23 cellular contexts compared by ENCODE assay signal in the genomic region with DNA sequence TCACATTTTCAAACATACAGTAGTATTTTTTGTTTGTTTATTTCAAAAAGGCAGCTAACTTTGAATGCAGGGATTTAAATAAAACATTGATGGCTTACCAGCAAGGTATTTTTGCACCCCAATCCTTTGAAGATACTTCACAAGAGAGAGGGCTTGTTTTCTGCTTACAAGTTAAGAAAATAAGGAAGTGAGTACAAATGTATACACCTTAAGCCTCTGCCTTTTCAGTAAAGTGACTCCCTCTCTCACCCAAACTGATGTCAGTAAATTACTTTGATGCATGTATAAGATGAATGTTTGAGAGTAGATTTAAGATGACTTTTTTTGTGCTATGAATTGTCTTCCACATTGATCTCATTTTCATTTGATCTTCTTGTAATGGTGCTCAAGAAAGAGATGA.
"Had no signal": no experiment of that assay in that cellular context is flagged by ENCODE, and none has a peak within 500 bp of the region (broad histone marks: within the 10 kb centered on the region; RNA-seq: fewer than 3 reads in every experiment).

No MANE protein-coding gene starts in this region.

- H3K27ac ChIP-seq: coronary artery, esophagus squamous epithelium, gastrocnemius medialis, left ventricle myocardium inferior, right lobe of liver, skin epidermis, tibial artery had no signal

- H3K9me3 ChIP-seq: esophagus squamous epithelium, gastrocnemius medialis, left ventricle myocardium inferior, right lobe of liver, tibial artery had no signal

- H3K4me1 Mint-ChIP-seq: activated B cell treated with CpG ODN at 0.5 μM for 24 hours; activated naive CD4-positive, alpha-beta T cell treated with anti-CD3 and anti-CD28 coated beads, Interleukin-2, amount 10 ng/mL, durations not matched to agents 7 days and 5 days; naive thymus-derived CD4-positive, alpha-beta T cell; neural crest cell; stimulated activated effector memory CD8-positive, alpha-beta T cell treated with anti-CD3 and anti-CD28 coated beads, Interleukin-12 subunit alpha, Interleukin-12 subunit beta, amount 100 ng/mL, for 72 hours; stimulated activated naive CD8-positive, alpha-beta T cell treated with anti-CD3 and anti-CD28 coated beads, Interleukin-15, amount 100 ng/mL, for 72 hours had no signal

- H3K27ac Mint-ChIP-seq: activated B cell treated with CpG ODN at 0.5 μM for 24 hours; activated CD4-positive, alpha-beta memory T cell treated with anti-CD3 and anti-CD28 coated beads for 36 hours; activated naive CD4-positive, alpha-beta T cell treated with anti-CD3 and anti-CD28 coated beads, Interleukin-2, amount 10 ng/mL, durations not matched to agents 7 days and 5 days; activated T-cell treated with anti-CD3 and anti-CD28 coated beads, Interleukin-2, amount 50 U/mL, for 72 hours; endodermal cell; naive thymus-derived CD4-positive, alpha-beta T cell; stimulated activated effector memory CD8-positive, alpha-beta T cell treated with anti-CD3 and anti-CD28 coated beads, Interleukin-12 subunit alpha, Interleukin-12 subunit beta, amount 100 ng/mL, for 72 hours; stimulated activated naive CD8-positive, alpha-beta T cell treated with anti-CD3 and anti-CD28 coated beads, Interleukin-15, amount 100 ng/mL, for 72 hours had no signal

- DNase-seq: activated B cell treated with CpG ODN at 0.5 μM for 24 hours; activated CD4-positive, alpha-beta memory T cell treated with anti-CD3 and anti-CD28 coated beads for 36 hours; activated CD4-positive, alpha-beta T cell treated with anti-CD3 and anti-CD28 coated beads for 4 hours; activated effector memory CD4-positive, alpha-beta T cell treated with Interleukin-2 at 50 U/mL for 16 hours; activated naive CD4-positive, alpha-beta T cell treated with anti-CD3 and anti-CD28 coated beads, Interleukin-2, amount 10 ng/mL, durations not matched to agents 7 days and 5 days; activated T-cell treated with anti-CD3 and anti-CD28 coated beads, Interleukin-2, amount 50 U/mL, for 72 hours; amygdala; endodermal cell; esophagus squamous epithelium; gastrocnemius medialis; head of caudate nucleus; hypothalamus; left ventricle myocardium inferior; naive thymus-derived CD4-positive, alpha-beta T cell; posterior cingulate gyrus; right lobe of liver; stimulated activated CD4-positive, alpha-beta T cell treated with anti-CD3 and anti-CD28 coated beads, Interleukin-1b, Interleukin-23, amount 100 ng/mL, for 48 hours; stimulated activated naive CD8-positive, alpha-beta T cell treated with anti-CD3 and anti-CD28 coated beads, Interleukin-15, amount 100 ng/mL, for 72 hours; tibial artery had no signal

- ATAC-seq: activated T-cell treated with anti-CD3 and anti-CD28 coated beads, Interleukin-2, amount 50 U/mL, for 72 hours; gastrocnemius medialis; naive thymus-derived CD4-positive, alpha-beta T cell; right lobe of liver; stimulated activated effector memory CD8-positive, alpha-beta T cell treated with anti-CD3 and anti-CD28 coated beads, Interleukin-12 subunit alpha, Interleukin-12 subunit beta, amount 100 ng/mL, for 72 hours; stimulated activated naive CD8-positive, alpha-beta T cell treated with anti-CD3 and anti-CD28 coated beads, Interleukin-15, amount 100 ng/mL, for 72 hours had no signal

- H3K27me3 ChIP-seq: esophagus squamous epithelium, gastrocnemius medialis, right lobe of liver, tibial artery had no signal

- H3K9me3 Mint-ChIP-seq: activated B cell treated with CpG ODN at 0.5 μM for 24 hours; activated naive CD4-positive, alpha-beta T cell treated with anti-CD3 and anti-CD28 coated beads, Interleukin-2, amount 10 ng/mL, durations not matched to agents 7 days and 5 days; endodermal cell; neural crest cell; stimulated activated naive CD8-positive, alpha-beta T cell treated with anti-CD3 and anti-CD28 coated beads, Interleukin-15, amount 100 ng/mL, for 72 hours had no signal

- H3K4me1 ChIP-seq: esophagus squamous epithelium, gastrocnemius medialis, left ventricle myocardium inferior, right lobe of liver, tibial artery had no signal

- H3K27me3 Mint-ChIP-seq: activated B cell treated with CpG ODN at 0.5 μM for 24 hours; activated CD4-positive, alpha-beta memory T cell treated with anti-CD3 and anti-CD28 coated beads for 36 hours; activated naive CD4-positive, alpha-beta T cell treated with anti-CD3 and anti-CD28 coated beads, Interleukin-2, amount 10 ng/mL, durations not matched to agents 7 days and 5 days; naive thymus-derived CD4-positive, alpha-beta T cell; stimulated activated naive CD8-positive, alpha-beta T cell treated with anti-CD3 and anti-CD28 coated beads, Interleukin-15, amount 100 ng/mL, for 72 hours had no signal

- H3K36me3 Mint-ChIP-seq: activated CD4-positive, alpha-beta memory T cell treated with anti-CD3 and anti-CD28 coated beads for 36 hours; activated naive CD4-positive, alpha-beta T cell treated with anti-CD3 and anti-CD28 coated beads, Interleukin-2, amount 10 ng/mL, durations not matched to agents 7 days and 5 days; naive thymus-derived CD4-positive, alpha-beta T cell; stimulated activated effector memory CD8-positive, alpha-beta T cell treated with anti-CD3 and anti-CD28 coated beads, Interleukin-12 subunit alpha, Interleukin-12 subunit beta, amount 100 ng/mL, for 72 hours had no signal

- H3K4me3 Mint-ChIP-seq: activated B cell treated with CpG ODN at 0.5 μM for 24 hours; activated CD4-positive, alpha-beta memory T cell treated with anti-CD3 and anti-CD28 coated beads for 36 hours; activated naive CD4-positive, alpha-beta T cell treated with anti-CD3 and anti-CD28 coated beads, Interleukin-2, amount 10 ng/mL, durations not matched to agents 7 days and 5 days; activated T-cell treated with anti-CD3 and anti-CD28 coated beads, Interleukin-2, amount 50 U/mL, for 72 hours; endodermal cell; naive thymus-derived CD4-positive, alpha-beta T cell; neural crest cell; stimulated activated effector memory CD8-positive, alpha-beta T cell treated with anti-CD3 and anti-CD28 coated beads, Interleukin-12 subunit alpha, Interleukin-12 subunit beta, amount 100 ng/mL, for 72 hours; stimulated activated naive CD8-positive, alpha-beta T cell treated with anti-CD3 and anti-CD28 coated beads, Interleukin-15, amount 100 ng/mL, for 72 hours had no signal
